1 cellular context compared by ENCODE assay signal in genomic region chr5:151020304-151021031, GRCh38.
TF ChIP-seq lines count a peak whose summit lies in the region.

A gene with protein sequence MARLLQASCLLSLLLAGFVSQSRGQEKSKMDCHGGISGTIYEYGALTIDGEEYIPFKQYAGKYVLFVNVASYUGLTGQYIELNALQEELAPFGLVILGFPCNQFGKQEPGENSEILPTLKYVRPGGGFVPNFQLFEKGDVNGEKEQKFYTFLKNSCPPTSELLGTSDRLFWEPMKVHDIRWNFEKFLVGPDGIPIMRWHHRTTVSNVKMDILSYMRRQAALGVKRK (plus strand): TSS chr5:151020591. CDS start chr5:151020655, 64 bp downstream.

TF ChIP-seq in HepG2, 621 proteins besides CTCF, POLR2A, EP300 and RAD21 (continued from another document and continues in another):
- 0 out of 2 replicates have a peak, but pooled peaks have one; percentile 9 for TF ChIP-seq MNT (IDR thresholded peaks at IDR 0.05)
- TF ChIP-seq ZNF615 (CRISPR knock-in tag; IDR thresholded peaks at IDR 0.05; ENCODE audit: borderline replicate concordance): peak; percentile 53; the same call in 1 of the 2 replicates
- TF ChIP-seq, protein P1, sequence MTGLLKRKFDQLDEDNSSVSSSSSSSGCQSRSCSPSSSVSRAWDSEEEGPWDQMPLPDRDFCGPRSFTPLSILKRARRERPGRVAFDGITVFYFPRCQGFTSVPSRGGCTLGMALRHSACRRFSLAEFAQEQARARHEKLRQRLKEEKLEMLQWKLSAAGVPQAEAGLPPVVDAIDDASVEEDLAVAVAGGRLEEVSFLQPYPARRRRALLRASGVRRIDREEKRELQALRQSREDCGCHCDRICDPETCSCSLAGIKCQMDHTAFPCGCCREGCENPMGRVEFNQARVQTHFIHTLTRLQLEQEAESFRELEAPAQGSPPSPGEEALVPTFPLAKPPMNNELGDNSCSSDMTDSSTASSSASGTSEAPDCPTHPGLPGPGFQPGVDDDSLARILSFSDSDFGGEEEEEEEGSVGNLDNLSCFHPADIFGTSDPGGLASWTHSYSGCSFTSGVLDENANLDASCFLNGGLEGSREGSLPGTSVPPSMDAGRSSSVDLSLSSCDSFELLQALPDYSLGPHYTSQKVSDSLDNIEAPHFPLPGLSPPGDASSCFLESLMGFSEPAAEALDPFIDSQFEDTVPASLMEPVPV (CRISPR knock-in tag; IDR thresholded peaks at IDR 0.05): peak; percentile 67; the same call in 1 of the 2 replicates
- TF ChIP-seq FOXJ3 (CRISPR knock-in tag; IDR thresholded peaks at IDR 0.05; ENCODE audit: borderline replicate concordance): peak; percentile 57; the same call in 1 of the 2 replicates
- TF ChIP-seq AKAP8 (CRISPR knock-in tag; IDR thresholded peaks at IDR 0.05): peak; percentile 63; the same call in 1 of the 2 replicates
- TF ChIP-seq ETV6 (CRISPR knock-in tag; conservative IDR thresholded peaks at IDR 0.05): 0 out of 2 replicates have a peak, but pooled peaks have one; percentile 43
- peak; percentile 38; the same call in 1 of the 2 replicates for TF ChIP-seq NR2C2 (CRISPR knock-in tag; IDR thresholded peaks at IDR 0.05; ENCODE audit: borderline replicate concordance)
- no peak for TF ChIP-seq PLSCR1 (CRISPR knock-in tag; IDR thresholded peaks at IDR 0.05; ENCODE audit: borderline replicate concordance)
- 0 out of 2 replicates have a peak, but pooled peaks have one; percentile 63 for TF ChIP-seq ZNF724P (CRISPR knock-in tag; IDR thresholded peaks at IDR 0.05; ENCODE audit: borderline replicate concordance)
- peak; percentile 33; the same call in 1 of the 2 replicates for TF ChIP-seq ZFX (CRISPR knock-in tag; IDR thresholded peaks at IDR 0.05; ENCODE audit: low read depth)
- 0 out of 2 replicates have a peak, but pooled peaks have one; percentile 27 for TF ChIP-seq RCOR2 (CRISPR knock-in tag; IDR thresholded peaks at IDR 0.05)
- peak; percentile 55; the same call in 1 of the 2 replicates for TF ChIP-seq ZNF329 (CRISPR knock-in tag; IDR thresholded peaks at IDR 0.05; ENCODE audit: low read depth)
- peak; percentile 49; the same call in 1 of the 2 replicates for TF ChIP-seq ZBTB20 (CRISPR knock-in tag; IDR thresholded peaks at IDR 0.05; ENCODE audit: borderline replicate concordance, low read depth)
- TF ChIP-seq ZMYM2 (CRISPR knock-in tag; IDR thresholded peaks at IDR 0.05): 0 out of 2 replicates have a peak, but pooled peaks have one; percentile 31
- peak; percentile 55; the same call in 1 of the 2 replicates for TF ChIP-seq MYC (CRISPR knock-in tag; IDR thresholded peaks at IDR 0.05; ENCODE audit: borderline replicate concordance)
- TF ChIP-seq, protein P2, sequence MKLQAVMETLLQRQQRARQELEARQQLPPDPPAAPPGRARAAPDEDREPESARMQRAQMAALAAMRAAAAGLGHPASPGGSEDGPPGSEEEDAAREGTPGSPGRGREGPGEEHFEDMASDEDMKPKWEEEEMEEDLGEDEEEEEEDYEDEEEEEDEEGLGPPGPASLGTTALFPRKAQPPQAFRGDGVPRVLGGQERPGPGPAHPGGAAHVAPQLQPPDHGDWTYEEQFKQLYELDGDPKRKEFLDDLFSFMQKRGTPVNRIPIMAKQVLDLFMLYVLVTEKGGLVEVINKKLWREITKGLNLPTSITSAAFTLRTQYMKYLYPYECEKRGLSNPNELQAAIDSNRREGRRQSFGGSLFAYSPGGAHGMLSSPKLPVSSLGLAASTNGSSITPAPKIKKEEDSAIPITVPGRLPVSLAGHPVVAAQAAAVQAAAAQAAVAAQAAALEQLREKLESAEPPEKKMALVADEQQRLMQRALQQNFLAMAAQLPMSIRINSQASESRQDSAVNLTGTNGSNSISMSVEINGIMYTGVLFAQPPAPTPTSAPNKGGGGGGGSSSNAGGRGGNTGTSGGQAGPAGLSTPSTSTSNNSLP (IDR thresholded peaks at IDR 0.05; ENCODE audit: low read depth, low read length): no peak
- TF ChIP-seq ZNF670 (CRISPR knock-in tag; IDR thresholded peaks at IDR 0.05; ENCODE audit: borderline replicate concordance): peak; percentile 67; the same call in 1 of the 2 replicates
- TF ChIP-seq ZNF350 (CRISPR knock-in tag; IDR thresholded peaks at IDR 0.05; ENCODE audit: borderline replicate concordance, low read depth): peak; percentile 50; the same call in 1 of the 2 replicates
- peak; percentile 81; the same call in 1 of the 2 replicates for TF ChIP-seq CCDC6 (CRISPR knock-in tag; IDR thresholded peaks at IDR 0.05)
- peak; percentile 71 for TF ChIP-seq KDM5B (CRISPR knock-in tag; IDR thresholded peaks at IDR 0.05; ENCODE audit: borderline replicate concordance)
- TF ChIP-seq CHCHD3 (CRISPR knock-in tag; IDR thresholded peaks at IDR 0.05): no peak
- 0 out of 2 replicates have a peak, but pooled peaks have one; percentile 51 for TF ChIP-seq JUN (CRISPR knock-in tag; IDR thresholded peaks at IDR 0.05)
- TF ChIP-seq CENPBD1 (CRISPR knock-in tag; IDR thresholded peaks at IDR 0.05; ENCODE audit: borderline replicate concordance, low read depth): no peak
- TF ChIP-seq, protein P3, sequence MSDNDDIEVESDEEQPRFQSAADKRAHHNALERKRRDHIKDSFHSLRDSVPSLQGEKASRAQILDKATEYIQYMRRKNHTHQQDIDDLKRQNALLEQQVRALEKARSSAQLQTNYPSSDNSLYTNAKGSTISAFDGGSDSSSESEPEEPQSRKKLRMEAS (IDR thresholded peaks at IDR 0.05): peak; percentile 54
- peak; percentile 90 for TF ChIP-seq SP2 (CRISPR knock-in tag; IDR thresholded peaks at IDR 0.05)
- TF ChIP-seq, protein P4, sequence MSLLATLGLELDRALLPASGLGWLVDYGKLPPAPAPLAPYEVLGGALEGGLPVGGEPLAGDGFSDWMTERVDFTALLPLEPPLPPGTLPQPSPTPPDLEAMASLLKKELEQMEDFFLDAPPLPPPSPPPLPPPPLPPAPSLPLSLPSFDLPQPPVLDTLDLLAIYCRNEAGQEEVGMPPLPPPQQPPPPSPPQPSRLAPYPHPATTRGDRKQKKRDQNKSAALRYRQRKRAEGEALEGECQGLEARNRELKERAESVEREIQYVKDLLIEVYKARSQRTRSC (CRISPR knock-in tag; IDR thresholded peaks at IDR 0.05; ENCODE audit: low read depth): 0 out of 2 replicates have a peak, but pooled peaks have one; percentile 39
- TF ChIP-seq, protein P5, sequence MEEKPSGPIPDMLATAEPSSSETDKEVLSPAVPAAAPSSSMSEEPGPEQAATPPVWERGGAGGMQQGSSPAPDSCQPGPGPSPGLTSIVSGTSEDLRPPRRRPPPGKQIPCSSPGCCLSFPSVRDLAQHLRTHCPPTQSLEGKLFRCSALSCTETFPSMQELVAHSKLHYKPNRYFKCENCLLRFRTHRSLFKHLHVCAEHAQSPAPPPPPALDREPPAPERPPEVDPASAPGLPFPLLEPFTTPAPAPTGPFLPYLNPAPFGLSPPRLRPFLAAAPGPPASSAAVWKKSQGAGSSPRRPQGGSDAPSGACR (CRISPR knock-in tag; IDR thresholded peaks at IDR 0.05): peak; percentile 47; the same call in 1 of the 2 replicates
- peak; percentile 74 for TF ChIP-seq PHF8 (CRISPR knock-in tag; IDR thresholded peaks at IDR 0.05)
- peak; percentile 87; the same call in 1 of the 2 replicates for TF ChIP-seq ZNF747 (CRISPR knock-in tag; IDR thresholded peaks at IDR 0.05; ENCODE audit: borderline replicate concordance)
- TF ChIP-seq ZNF891 (CRISPR knock-in tag; IDR thresholded peaks at IDR 0.05): peak; percentile 55; the same call in 1 of the 2 replicates
- 0 out of 2 replicates have a peak, but pooled peaks have one; percentile 30 for TF ChIP-seq ZNF441 (CRISPR knock-in tag; IDR thresholded peaks at IDR 0.05; ENCODE audit: borderline replicate concordance)
- TF ChIP-seq NR2F2 (IDR thresholded peaks at IDR 0.05; ENCODE audit: borderline replicate concordance, low read depth): peak; percentile 21; the same call in 1 of the 2 replicates
- peak; percentile 12; the same call in 1 of the 2 replicates for TF ChIP-seq ZNF546 (CRISPR knock-in tag; conservative IDR thresholded peaks at IDR 0.05)
- peak; percentile 65 for TF ChIP-seq ZBTB7B (CRISPR knock-in tag; IDR thresholded peaks at IDR 0.05)
- TF ChIP-seq, protein P6, sequence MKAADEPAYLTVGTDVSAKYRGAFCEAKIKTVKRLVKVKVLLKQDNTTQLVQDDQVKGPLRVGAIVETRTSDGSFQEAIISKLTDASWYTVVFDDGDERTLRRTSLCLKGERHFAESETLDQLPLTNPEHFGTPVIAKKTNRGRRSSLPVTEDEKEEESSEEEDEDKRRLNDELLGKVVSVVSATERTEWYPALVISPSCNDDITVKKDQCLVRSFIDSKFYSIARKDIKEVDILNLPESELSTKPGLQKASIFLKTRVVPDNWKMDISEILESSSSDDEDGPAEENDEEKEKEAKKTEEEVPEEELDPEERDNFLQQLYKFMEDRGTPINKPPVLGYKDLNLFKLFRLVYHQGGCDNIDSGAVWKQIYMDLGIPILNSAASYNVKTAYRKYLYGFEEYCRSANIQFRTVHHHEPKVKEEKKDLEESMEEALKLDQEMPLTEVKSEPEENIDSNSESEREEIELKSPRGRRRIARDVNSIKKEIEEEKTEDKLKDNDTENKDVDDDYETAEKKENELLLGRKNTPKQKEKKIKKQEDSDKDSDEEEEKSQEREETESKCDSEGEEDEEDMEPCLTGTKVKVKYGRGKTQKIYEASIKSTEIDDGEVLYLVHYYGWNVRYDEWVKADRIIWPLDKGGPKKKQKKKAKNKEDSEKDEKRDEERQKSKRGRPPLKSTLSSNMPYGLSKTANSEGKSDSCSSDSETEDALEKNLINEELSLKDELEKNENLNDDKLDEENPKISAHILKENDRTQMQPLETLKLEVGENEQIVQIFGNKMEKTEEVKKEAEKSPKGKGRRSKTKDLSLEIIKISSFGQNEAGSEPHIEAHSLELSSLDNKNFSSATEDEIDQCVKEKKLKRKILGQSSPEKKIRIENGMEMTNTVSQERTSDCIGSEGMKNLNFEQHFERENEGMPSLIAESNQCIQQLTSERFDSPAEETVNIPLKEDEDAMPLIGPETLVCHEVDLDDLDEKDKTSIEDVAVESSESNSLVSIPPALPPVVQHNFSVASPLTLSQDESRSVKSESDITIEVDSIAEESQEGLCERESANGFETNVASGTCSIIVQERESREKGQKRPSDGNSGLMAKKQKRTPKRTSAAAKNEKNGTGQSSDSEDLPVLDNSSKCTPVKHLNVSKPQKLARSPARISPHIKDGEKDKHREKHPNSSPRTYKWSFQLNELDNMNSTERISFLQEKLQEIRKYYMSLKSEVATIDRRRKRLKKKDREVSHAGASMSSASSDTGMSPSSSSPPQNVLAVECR (CRISPR knock-in tag; IDR thresholded peaks at IDR 0.05; ENCODE audit: borderline replicate concordance): peak; percentile 88
- TF ChIP-seq TOPORS (CRISPR knock-in tag; IDR thresholded peaks at IDR 0.05): no peak
- TF ChIP-seq NFYB (CRISPR knock-in tag; IDR thresholded peaks at IDR 0.05): peak; percentile 91
- peak; percentile 89; the same call in 1 of the 2 replicates for TF ChIP-seq ZNF280B (CRISPR knock-in tag; IDR thresholded peaks at IDR 0.05; ENCODE audit: borderline replicate concordance)
- TF ChIP-seq SIN3A (IDR thresholded peaks at IDR 0.05; ENCODE audit: borderline replicate concordance, low read depth, low read length): peak; percentile 29; the same call in 1 of the 2 replicates
- peak; percentile 99 for TF ChIP-seq DRAP1 (CRISPR knock-in tag; IDR thresholded peaks at IDR 0.05)
- peak; percentile 77 for TF ChIP-seq KDM2A (CRISPR knock-in tag; IDR thresholded peaks at IDR 0.05; ENCODE audit: borderline replicate concordance, low read depth)
- TF ChIP-seq, protein P7, sequence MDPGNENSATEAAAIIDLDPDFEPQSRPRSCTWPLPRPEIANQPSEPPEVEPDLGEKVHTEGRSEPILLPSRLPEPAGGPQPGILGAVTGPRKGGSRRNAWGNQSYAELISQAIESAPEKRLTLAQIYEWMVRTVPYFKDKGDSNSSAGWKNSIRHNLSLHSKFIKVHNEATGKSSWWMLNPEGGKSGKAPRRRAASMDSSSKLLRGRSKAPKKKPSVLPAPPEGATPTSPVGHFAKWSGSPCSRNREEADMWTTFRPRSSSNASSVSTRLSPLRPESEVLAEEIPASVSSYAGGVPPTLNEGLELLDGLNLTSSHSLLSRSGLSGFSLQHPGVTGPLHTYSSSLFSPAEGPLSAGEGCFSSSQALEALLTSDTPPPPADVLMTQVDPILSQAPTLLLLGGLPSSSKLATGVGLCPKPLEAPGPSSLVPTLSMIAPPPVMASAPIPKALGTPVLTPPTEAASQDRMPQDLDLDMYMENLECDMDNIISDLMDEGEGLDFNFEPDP (CRISPR knock-in tag; conservative IDR thresholded peaks at IDR 0.05): no peak
- TF ChIP-seq ZNF12 (CRISPR knock-in tag; IDR thresholded peaks at IDR 0.05): peak; percentile 47; the same call in 1 of the 2 replicates
- TF ChIP-seq ZSCAN31 (CRISPR knock-in tag; IDR thresholded peaks at IDR 0.05; ENCODE audit: low read depth): peak; percentile 49; the same call in 1 of the 2 replicates
